In genomic region chr1:25169610-25170009, GRCh38 we compare ENCODE assay signal across 19 cellular contexts.
"Had no signal": no experiment of that assay in that cellular context is flagged by ENCODE, and none has a peak within 500 bp of the region (broad histone marks: within the 10 kb centered on the region; RNA-seq: fewer than 3 reads in every experiment).

No MANE protein-coding gene starts in this region.

- H3K27me3 ChIP-seq: right atrium auricular region, suprapubic skin, thyroid gland, upper lobe of left lung, uterus had no signal

- H3K27ac Mint-ChIP-seq: nephron progenitor cell had no signal

- H3K27ac ChIP-seq: heart left ventricle, right atrium auricular region, suprapubic skin, thyroid gland, upper lobe of left lung, uterus had no signal

- H3K9me3 ChIP-seq: heart left ventricle, right atrium auricular region, suprapubic skin, thyroid gland, upper lobe of left lung, uterus had no signal

- H3K4me3 Mint-ChIP-seq: nephron progenitor cell had no signal

- FAIRE-seq: colon, frontal cortex, islet of Langerhans had no signal

- H3K4me3 ChIP-seq: heart left ventricle, right atrium auricular region, smooth muscle cell, suprapubic skin, thyroid gland, upper lobe of left lung, uterus had no signal

- DNase-seq: cerebellar nuclear complex; dermis blood vessel endothelial cell; effector CD4-positive, alpha-beta T cell; heart left ventricle; hypothalamus; kidney glomerular epithelial cell; mammary epithelial cell; nephron progenitor cell; stimulated activated CD4-positive, alpha-beta T cell treated with anti-CD3 and anti-CD28 coated beads, Interleukin-2, amount 100 ng/mL, for 48 hours; stimulated activated naive CD8-positive, alpha-beta T cell treated with anti-CD3 and anti-CD28 coated beads, Interleukin-15, Interleukin-2, amounts not matched to agents 100 U/mL and 50 U/mL, for 24 hours; thyroid gland; upper lobe of left lung; uterus had no signal

- H3K4me1 ChIP-seq: heart left ventricle, right atrium auricular region, suprapubic skin, upper lobe of left lung, uterus had no signal

- H3K36me3 ChIP-seq: heart left ventricle, right atrium auricular region, suprapubic skin, thyroid gland, upper lobe of left lung, uterus had no signal

- ATAC-seq: heart left ventricle; stimulated activated naive CD8-positive, alpha-beta T cell treated with anti-CD3 and anti-CD28 coated beads, Interleukin-15, Interleukin-2, amounts not matched to agents 100 U/mL and 50 U/mL, for 24 hours had no signal
